19 cellular contexts compared by ENCODE assay signal in genomic region chr2:60271718-60272117, GRCh38.
DNase-seq lines count a peak whose midpoint lies in the region; ATAC-seq and TF ChIP-seq lines count a peak whose summit lies in the region.
"Had no signal": no experiment of that assay in that cellular context is flagged by ENCODE, and none has a peak within 500 bp of the region (broad histone marks: within the 10 kb centered on the region; RNA-seq: fewer than 3 reads in every experiment).

No MANE protein-coding gene starts in this region.

- TF ChIP-seq POLR2A in heart left ventricle (IDR thresholded peaks at IDR 0.05): no peak

- no peak overlapping the region for H3K4me3 ChIP-seq in heart left ventricle
- H3K4me3 ChIP-seq in right cardiac atrium (ENCODE audit: low read length): no peak overlapping the region
- H3K4me3 ChIP-seq: A549; BLaER1 treated with 17β-estradiol and CSF1 and Interleukin-3, amounts not matched to agents 10 nM and 100 nM had no signal

- no peaks in the 10 kb centered on the region for H3K27me3 Mint-ChIP-seq in type B pancreatic cell
- no peaks in the 10 kb centered on the region for H3K27me3 Mint-ChIP-seq in stimulated activated naive B cell treated with anti-CD40 and anti-IgM and Interleukin-4, amounts not matched to agents 10 μg/mL and 1 μg/mL and 100 μg/mL, for 72 hours
- H3K27me3 Mint-ChIP-seq: B cell; CD4-positive, alpha-beta T cell had no signal

- WGBS in heart left ventricle, 4 donors: 33 to 46% (median 39%) methylated on average over 5 of the region's 5 CpGs
- WGBS in right cardiac atrium: 48% methylated on average over 5 of the region's 5 CpGs

- no peaks in the 10 kb centered on the region for H3K9me3 Mint-ChIP-seq in type B pancreatic cell
- H3K9me3 Mint-ChIP-seq in stimulated activated naive B cell treated with anti-CD40 and anti-IgM and Interleukin-4, amounts not matched to agents 10 μg/mL and 1 μg/mL and 100 μg/mL, for 72 hours: peaks cover 0 to 4% of the 10 kb centered on the region in 2 donors
- H3K9me3 Mint-ChIP-seq: CD4-positive, alpha-beta T cell; CD8-positive, alpha-beta T cell had no signal

- no peaks in the 10 kb centered on the region for H3K27me3 ChIP-seq in heart left ventricle
- no peaks in the 10 kb centered on the region for H3K27me3 ChIP-seq in right cardiac atrium (ENCODE audit: control insufficient read depth, insufficient read depth)
- H3K27me3 ChIP-seq: BLaER1 treated with 17β-estradiol and CSF1 and Interleukin-3, amounts not matched to agents 10 nM and 100 nM had no signal

- intact Hi-C loops in Right ventricle myocardium inferior (cut with DNase I): no loop called here
- intact Hi-C loops in left cardiac atrium (cut with DNase I): no loop called here
- intact Hi-C loops in heart left ventricle (cut with DNase I): no loop called here
- intact Hi-C loops in right cardiac atrium (cut with DNase I): no loop called here

- H3K27ac ChIP-seq in heart left ventricle (no peak overlapping the region), right cardiac atrium (ENCODE audit: low read length) (no peak overlapping the region)
- H3K27ac ChIP-seq: 22Rv1; A549; BLaER1 treated with 17β-estradiol and CSF1 and Interleukin-3, amounts not matched to agents 10 nM and 100 nM; C4-2B had no signal

- H3K36me3 ChIP-seq in heart left ventricle: no peaks in the 10 kb centered on the region

- DNase-seq in Right ventricle myocardium inferior (ENCODE audit: missing footprints) (no peak), left cardiac atrium (no peak), heart left ventricle (no peak), right cardiac atrium (no peak), left kidney (ENCODE audit: low read depth, low spot score) (peak; percentile 72), type B pancreatic cell (ENCODE audit: extremely low spot score, unreplicated experiment) (no peak)
- no peak for DNase-seq in stimulated activated naive B cell treated with anti-CD40 and anti-IgM and Interleukin-4, amounts not matched to agents 10 μg/mL and 1 μg/mL and 100 μg/mL, for 72 hours
- DNase-seq: AML-193; Caco-2; Calu3; CD4-positive, alpha-beta T cell; CD8-positive, alpha-beta T cell; DMS79 treated with DMSO at 0.1 percent for 48 hours; GF-D8 had no signal

- no peak for TF ChIP-seq CTCF in heart left ventricle (IDR thresholded peaks at IDR 0.05)
- TF ChIP-seq CTCF in type B pancreatic cell (conservative IDR thresholded peaks at IDR 0.05): no peak

- peaks cover 11% of the 10 kb centered on the region for H3K4me1 Mint-ChIP-seq in type B pancreatic cell (ENCODE audit: unreplicated experiment)
- peaks cover 0 to 5% of the 10 kb centered on the region in 2 donors for H3K4me1 Mint-ChIP-seq in stimulated activated naive B cell treated with anti-CD40 and anti-IgM and Interleukin-4, amounts not matched to agents 10 μg/mL and 1 μg/mL and 100 μg/mL, for 72 hours
- H3K4me1 Mint-ChIP-seq: B cell had no signal

- ATAC-seq in Right ventricle myocardium inferior (peak; percentile 56), left cardiac atrium (no peak), heart left ventricle (peak in 3 of 4 donors; percentile 22 to 59 (median 54)), right cardiac atrium (no peak)
- ATAC-seq in stimulated activated naive B cell treated with anti-CD40 and anti-IgM and Interleukin-4, amounts not matched to agents 10 μg/mL and 1 μg/mL and 100 μg/mL, for 72 hours (replicated peaks): no peak
- ATAC-seq: A549; CD8-positive, alpha-beta T cell had no signal

- H3K4me3 Mint-ChIP-seq in type B pancreatic cell: peak overlapping the region; percentile 3
- no peak overlapping the region for H3K4me3 Mint-ChIP-seq in stimulated activated naive B cell treated with anti-CD40 and anti-IgM and Interleukin-4, amounts not matched to agents 10 μg/mL and 1 μg/mL and 100 μg/mL, for 72 hours
- H3K4me3 Mint-ChIP-seq: B cell; CD4-positive, alpha-beta T cell; CD8-positive, alpha-beta T cell had no signal

- peak overlapping the region; percentile 2 for H3K27ac Mint-ChIP-seq in type B pancreatic cell
- no peak overlapping the region for H3K27ac Mint-ChIP-seq in stimulated activated naive B cell treated with anti-CD40 and anti-IgM and Interleukin-4, amounts not matched to agents 10 μg/mL and 1 μg/mL and 100 μg/mL, for 72 hours
- H3K27ac Mint-ChIP-seq: B cell; CD4-positive, alpha-beta T cell; CD8-positive, alpha-beta T cell had no signal

- H3K9me3 ChIP-seq in heart left ventricle (peaks cover 0 to 16% (median 3%) of the 10 kb centered on the region in 12 donors), right cardiac atrium (ENCODE audit: control insufficient read depth, low read length) (peaks cover 4% of the 10 kb centered on the region)

- H3K36me3 Mint-ChIP-seq in type B pancreatic cell: no peaks in the 10 kb centered on the region
- H3K36me3 Mint-ChIP-seq in stimulated activated naive B cell treated with anti-CD40 and anti-IgM and Interleukin-4, amounts not matched to agents 10 μg/mL and 1 μg/mL and 100 μg/mL, for 72 hours: peaks cover 3 to 5% of the 10 kb centered on the region in 2 donors
- H3K36me3 Mint-ChIP-seq: CD8-positive, alpha-beta T cell had no signal

- H3K4me1 ChIP-seq in heart left ventricle (no peaks in the 10 kb centered on the region), right cardiac atrium (ENCODE audit: control insufficient read depth, insufficient read depth, low read length) (no peaks in the 10 kb centered on the region)
- H3K4me1 ChIP-seq: A549; BLaER1 treated with 17β-estradiol and CSF1 and Interleukin-3, amounts not matched to agents 10 nM and 100 nM; Caco-2 had no signal

Comparison
In these comparisons a context has a peak if more than half of its experiments do, and no peak if none do; other contexts are left out.
1. ATAC-seq: peak in Right ventricle myocardium inferior (single experiment) and heart left ventricle (3 of 4); none in left cardiac atrium (0 of 2), right cardiac atrium (0 of 2) and stimulated activated naive B cell treated with anti-CD40 and anti-IgM and Interleukin-4, amounts not matched to agents 10 μg/mL and 1 μg/mL and 100 μg/mL, for 72 hours (0 of 2).